19 cellular contexts compared by ENCODE assay signal in the genomic region with DNA sequence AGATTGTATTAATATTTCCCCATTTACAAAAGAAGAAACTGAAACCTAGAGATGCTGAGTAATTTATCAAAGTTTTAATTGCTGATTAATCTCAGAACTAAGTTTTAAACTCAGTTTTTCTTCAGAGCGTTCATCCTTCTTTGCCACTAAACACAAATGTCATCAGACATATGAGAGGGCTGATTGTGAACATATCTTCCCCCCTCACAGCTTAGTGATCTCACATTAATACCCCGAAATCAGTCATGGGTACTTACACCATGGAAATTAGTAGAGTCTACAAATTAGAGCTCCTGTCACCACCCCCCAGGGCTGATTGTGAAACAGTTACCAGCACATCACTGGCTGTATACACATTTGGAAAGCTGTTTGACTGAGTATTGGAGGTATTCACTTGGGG.
DNase-seq lines count a peak whose midpoint lies in the region; ATAC-seq and TF ChIP-seq lines count a peak whose summit lies in the region.
"Had no signal": no experiment of that assay in that cellular context is flagged by ENCODE, and none has a peak within 500 bp of the region (broad histone marks: within the 10 kb centered on the region; RNA-seq: fewer than 3 reads in every experiment).

No MANE protein-coding gene starts in this region.

- no peak overlapping the region for H4K91ac ChIP-seq in H9 (ENCODE audit: insufficient read length, low read depth, low read length)

- peak overlapping the region; percentile 53 for H3K27ac Mint-ChIP-seq in glutamatergic neuron (ENCODE audit: unreplicated experiment)
- no peak overlapping the region; a peak in 1 of 7 replicates for H3K27ac Mint-ChIP-seq in H9
- H3K27ac Mint-ChIP-seq: HFFc6, IgD-negative memory B cell had no signal

- ATAC-seq in GM18520 (IDR thresholded peaks at IDR 0.05; ENCODE audit: unreplicated experiment) (peak; percentile 71), GM18909 (IDR thresholded peaks at IDR 0.05; ENCODE audit: poor library complexity, unreplicated experiment) (peak; percentile 36), HG03520 (IDR thresholded peaks at IDR 0.05; ENCODE audit: unreplicated experiment) (peak; percentile 60), HG03108 (IDR thresholded peaks at IDR 0.05; ENCODE audit: unreplicated experiment) (no peak)

- no peaks in the 10 kb centered on the region for H3K27me3 ChIP-seq in H9 (ENCODE audit: insufficient read depth, low read length)
- H3K27me3 ChIP-seq: BE2C had no signal

- DNase-seq in glutamatergic neuron (no peak), H9 (no peak)
- DNase-seq in stimulated activated CD4-positive, alpha-beta T cell treated with anti-CD3 and anti-CD28 coated beads, Interleukin-2, amount 100 ng/mL, for 24 hours, result no peak
- DNase-seq: BE2C, EL, GF-D8, HFFc6, Karpas-422, NCI-H1694, NCI-H2081, NCI-H2171, NCI-H345, NCI-H524, Right ventricle myocardium superior had no signal

- no peak overlapping the region for H3K14ac ChIP-seq in H9 (ENCODE audit: insufficient read depth, low read length)

- H3K4me2 ChIP-seq in H9 (ENCODE audit: insufficient read depth, insufficient read length, low read length), result no peak overlapping the region

- no CpG with 5 or more reads among the region's 2 CpGs for WGBS in H9 (ENCODE audit: extremely low coverage, insufficient read length, low lambda C conversion rate)

- TF ChIP-seq CTCF in glutamatergic neuron (IDR thresholded peaks at IDR 0.05; ENCODE audit: partially characterized antibody, unreplicated experiment) (no peak), H9 (conservative IDR thresholded peaks at IDR 0.05) (no peak)

- H3K4ac ChIP-seq in H9 (ENCODE audit: low read depth, low read length), result no peak overlapping the region

- H3K4me1 ChIP-seq in H9 (ENCODE audit: insufficient read depth, low read length), result peaks cover 4% of the 10 kb centered on the region; the same call in 1 of the 2 replicates
- H3K4me1 ChIP-seq: BE2C had no signal

- H3K9me3 ChIP-seq in H9 (ENCODE audit: control insufficient read depth, low read depth, low read length), result no peaks in the 10 kb centered on the region
- H3K9me3 ChIP-seq: BE2C had no signal

- no peak overlapping the region for H3K56ac ChIP-seq in H9 (ENCODE audit: insufficient read length, low read depth, low read length)

- no peak overlapping the region for H3T11ph ChIP-seq in H9 (ENCODE audit: low read length)

- no peak overlapping the region for H2BK15ac ChIP-seq in H9 (ENCODE audit: low read depth, low read length)

- H3K27me3 Mint-ChIP-seq in glutamatergic neuron (ENCODE audit: unreplicated experiment), result no peaks in the 10 kb centered on the region
- no peaks in the 10 kb centered on the region for H3K27me3 Mint-ChIP-seq in H9 (ENCODE audit: low read depth)

- H3K23ac ChIP-seq in H9 (ENCODE audit: insufficient read length, low read depth, low read length), result no peak overlapping the region

- H2AFZ ChIP-seq in H9 (ENCODE audit: low read length), result no peak overlapping the region

- no peaks in the 10 kb centered on the region for H4K20me1 ChIP-seq in H9 (ENCODE audit: control insufficient read depth, insufficient read depth, insufficient read length)

- H3K4me1 Mint-ChIP-seq in glutamatergic neuron (ENCODE audit: low read depth, unreplicated experiment), result peaks cover 37% of the 10 kb centered on the region
- H3K4me1 Mint-ChIP-seq in H9, result peaks cover 14 to 18% of the 10 kb centered on the region in 2 experiments

- peaks cover 3% of the 10 kb centered on the region for H3K9me3 Mint-ChIP-seq in glutamatergic neuron (ENCODE audit: unreplicated experiment)
- no peaks in the 10 kb centered on the region for H3K9me3 Mint-ChIP-seq in H9
- H3K9me3 Mint-ChIP-seq: IgD-negative memory B cell had no signal

- H3K79me1 ChIP-seq in H9 (ENCODE audit: insufficient read depth, low read depth, low read length, poor library complexity, severe bottlenecking), result no peaks in the 10 kb centered on the region

- H3K9ac ChIP-seq in H9 (ENCODE audit: extremely low read depth, insufficient read length, low read length), result no peak overlapping the region

- H3K4me3 Mint-ChIP-seq in glutamatergic neuron (ENCODE audit: unreplicated experiment) (no peak overlapping the region), H9 (no peak overlapping the region)
- H3K4me3 Mint-ChIP-seq: HFFc6, IgD-negative memory B cell had no signal

- H3K36me3 Mint-ChIP-seq in glutamatergic neuron (ENCODE audit: unreplicated experiment) (no peaks in the 10 kb centered on the region), H9 (ENCODE audit: insufficient read depth in 1 of 3, low read depth in 3 of 3) (no peaks in the 10 kb centered on the region; a peak in 1 of 7 replicates)

- no peaks in the 10 kb centered on the region for H3K79me2 ChIP-seq in H9 (ENCODE audit: insufficient read depth, low read length)

- H3K27ac ChIP-seq in H9 (ENCODE audit: insufficient read length, low read depth, low read length), result no peak overlapping the region

- H3K23me2 ChIP-seq in H9 (ENCODE audit: insufficient read length, low read depth, low read length, poor library complexity, severe bottlenecking), result no peaks in the 10 kb centered on the region

- H4K8ac ChIP-seq in H9 (replicated peaks; ENCODE audit: insufficient read length, low read depth, low read length), result no peak overlapping the region

- no peak overlapping the region for H3K18ac ChIP-seq in H9 (ENCODE audit: insufficient read length, low read depth, low read length)

- no peak overlapping the region for H4K5ac ChIP-seq in H9 (ENCODE audit: insufficient read length, low read depth, low read length)

- H2BK12ac ChIP-seq in H9 (ENCODE audit: insufficient read length, low read depth, low read length), result no peak overlapping the region

- H2BK5ac ChIP-seq in H9 (ENCODE audit: insufficient read length, low read length), result no peak overlapping the region

- H2BK20ac ChIP-seq in H9 (ENCODE audit: low read depth, low read length, poor library complexity, severe bottlenecking), result no peak overlapping the region

- no peak overlapping the region for H2BK120ac ChIP-seq in H9 (ENCODE audit: low read depth, low read length, poor library complexity, severe bottlenecking)

- no peak overlapping the region for H2AK5ac ChIP-seq in H9 (ENCODE audit: insufficient read length, low read length)
